In the genomic region with DNA sequence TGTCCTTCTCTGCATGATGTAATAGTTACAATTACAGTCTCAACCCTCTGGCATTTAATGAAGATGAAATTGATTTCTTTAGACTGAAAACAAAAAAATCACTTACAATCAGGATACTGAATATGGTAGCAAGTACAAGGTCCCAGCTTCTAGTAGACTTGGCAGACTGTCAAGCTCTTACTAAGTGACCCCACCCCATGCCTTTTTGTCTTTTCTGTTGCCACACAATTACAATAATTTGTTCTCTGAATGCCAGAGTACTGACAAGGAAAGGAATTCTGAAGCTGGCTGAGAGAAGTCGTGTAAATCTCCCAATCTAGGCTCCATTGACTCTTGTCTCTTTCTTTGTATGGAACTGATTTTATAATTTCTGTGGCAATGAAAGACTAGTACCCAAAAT, we compare ENCODE assay signal across 1 cellular context.
TF ChIP-seq lines count a peak whose summit lies in the region.

No MANE protein-coding gene starts in this region.

TF ChIP-seq in Ishikawa, 13 proteins besides CTCF, POLR2A, EP300 and RAD21 (continued from another document):
- TF ChIP-seq, protein P1, sequence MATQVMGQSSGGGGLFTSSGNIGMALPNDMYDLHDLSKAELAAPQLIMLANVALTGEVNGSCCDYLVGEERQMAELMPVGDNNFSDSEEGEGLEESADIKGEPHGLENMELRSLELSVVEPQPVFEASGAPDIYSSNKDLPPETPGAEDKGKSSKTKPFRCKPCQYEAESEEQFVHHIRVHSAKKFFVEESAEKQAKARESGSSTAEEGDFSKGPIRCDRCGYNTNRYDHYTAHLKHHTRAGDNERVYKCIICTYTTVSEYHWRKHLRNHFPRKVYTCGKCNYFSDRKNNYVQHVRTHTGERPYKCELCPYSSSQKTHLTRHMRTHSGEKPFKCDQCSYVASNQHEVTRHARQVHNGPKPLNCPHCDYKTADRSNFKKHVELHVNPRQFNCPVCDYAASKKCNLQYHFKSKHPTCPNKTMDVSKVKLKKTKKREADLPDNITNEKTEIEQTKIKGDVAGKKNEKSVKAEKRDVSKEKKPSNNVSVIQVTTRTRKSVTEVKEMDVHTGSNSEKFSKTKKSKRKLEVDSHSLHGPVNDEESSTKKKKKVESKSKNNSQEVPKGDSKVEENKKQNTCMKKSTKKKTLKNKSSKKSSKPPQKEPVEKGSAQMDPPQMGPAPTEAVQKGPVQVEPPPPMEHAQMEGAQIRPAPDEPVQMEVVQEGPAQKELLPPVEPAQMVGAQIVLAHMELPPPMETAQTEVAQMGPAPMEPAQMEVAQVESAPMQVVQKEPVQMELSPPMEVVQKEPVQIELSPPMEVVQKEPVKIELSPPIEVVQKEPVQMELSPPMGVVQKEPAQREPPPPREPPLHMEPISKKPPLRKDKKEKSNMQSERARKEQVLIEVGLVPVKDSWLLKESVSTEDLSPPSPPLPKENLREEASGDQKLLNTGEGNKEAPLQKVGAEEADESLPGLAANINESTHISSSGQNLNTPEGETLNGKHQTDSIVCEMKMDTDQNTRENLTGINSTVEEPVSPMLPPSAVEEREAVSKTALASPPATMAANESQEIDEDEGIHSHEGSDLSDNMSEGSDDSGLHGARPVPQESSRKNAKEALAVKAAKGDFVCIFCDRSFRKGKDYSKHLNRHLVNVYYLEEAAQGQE (IDR thresholded peaks at IDR 0.05; ENCODE audit: low read depth), result no peak
- TF ChIP-seq, protein P2, sequence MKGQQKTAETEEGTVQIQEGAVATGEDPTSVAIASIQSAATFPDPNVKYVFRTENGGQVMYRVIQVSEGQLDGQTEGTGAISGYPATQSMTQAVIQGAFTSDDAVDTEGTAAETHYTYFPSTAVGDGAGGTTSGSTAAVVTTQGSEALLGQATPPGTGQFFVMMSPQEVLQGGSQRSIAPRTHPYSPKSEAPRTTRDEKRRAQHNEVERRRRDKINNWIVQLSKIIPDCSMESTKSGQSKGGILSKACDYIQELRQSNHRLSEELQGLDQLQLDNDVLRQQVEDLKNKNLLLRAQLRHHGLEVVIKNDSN (IDR thresholded peaks at IDR 0.05), result no peak
- TF ChIP-seq, protein P3, sequence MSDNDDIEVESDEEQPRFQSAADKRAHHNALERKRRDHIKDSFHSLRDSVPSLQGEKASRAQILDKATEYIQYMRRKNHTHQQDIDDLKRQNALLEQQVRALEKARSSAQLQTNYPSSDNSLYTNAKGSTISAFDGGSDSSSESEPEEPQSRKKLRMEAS (IDR thresholded peaks at IDR 0.05), result no peak
- TF ChIP-seq CREB1 (IDR thresholded peaks at IDR 0.05; ENCODE audit: low read depth), result no peak
- TF ChIP-seq CEBPB (IDR thresholded peaks at IDR 0.05), result 0 out of 2 replicates have a peak, but pooled peaks have one; percentile 5
